In the genomic region with DNA sequence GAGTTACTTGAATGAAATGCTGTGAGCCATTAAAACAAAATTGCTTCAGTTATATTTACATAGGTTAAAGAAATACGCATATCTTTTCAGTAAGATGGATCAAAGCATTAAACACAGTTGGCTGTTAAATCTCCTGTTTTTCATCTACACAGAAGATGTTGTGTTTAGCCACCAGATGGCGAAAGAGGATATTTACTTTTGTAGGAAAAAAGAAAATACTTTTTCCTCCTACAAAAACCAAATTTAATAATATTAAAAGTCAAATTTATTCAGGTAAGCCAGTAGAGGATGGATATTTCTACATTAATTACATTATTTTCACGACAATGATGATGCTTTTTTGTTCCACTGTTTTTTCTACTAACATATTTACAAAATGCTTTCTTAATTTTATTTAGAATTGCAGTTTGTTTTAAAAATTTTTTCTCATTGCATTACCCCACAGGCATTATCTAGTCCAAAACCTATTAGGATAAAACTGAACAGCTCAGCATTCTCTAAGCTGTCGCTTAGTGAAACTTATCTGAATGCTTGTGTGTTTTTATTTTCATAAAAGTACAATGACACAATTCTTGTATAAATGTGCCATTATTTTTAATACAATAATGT, we compare ENCODE assay signal across 9 cellular contexts.
A peak's percentile ranks its signal among the peaks of the same experiment; 100 is the strongest.
DNase-seq lines count a peak whose midpoint lies in the region; ATAC-seq and TF ChIP-seq lines count a peak whose summit lies in the region.
"Had no signal": no experiment of that assay in that cellular context is flagged by ENCODE, and none has a peak within 500 bp of the region (broad histone marks: within the 10 kb centered on the region; RNA-seq: fewer than 3 reads in every experiment).

No MANE protein-coding gene starts in this region.

- no peak overlapping the region for H3K27ac Mint-ChIP-seq in endodermal cell
- H3K27ac Mint-ChIP-seq: B cell had no signal

- ATAC-seq in HG03175 (IDR thresholded peaks at IDR 0.05; ENCODE audit: unreplicated experiment) (no peak), GM18517 (IDR thresholded peaks at IDR 0.05; ENCODE audit: unreplicated experiment) (no peak)

- H3K36me3 ChIP-seq in endodermal cell (ENCODE audit: control insufficient read depth, insufficient read depth, low read length): no peaks in the 10 kb centered on the region

- H3K4me3 Mint-ChIP-seq in endodermal cell: no peak overlapping the region
- H3K4me3 Mint-ChIP-seq: B cell had no signal

- H3K9me3 Mint-ChIP-seq in endodermal cell: no peaks in the 10 kb centered on the region

- no peaks in the 10 kb centered on the region for H3K27me3 Mint-ChIP-seq in endodermal cell (ENCODE audit: insufficient read depth)
- H3K27me3 Mint-ChIP-seq: B cell had no signal

- H3K9ac ChIP-seq in endodermal cell (ENCODE audit: extremely low read depth, low read length, poor library complexity, severe bottlenecking): no peak overlapping the region

- H3K4me3 ChIP-seq in endodermal cell (ENCODE audit: low read length) (no peak overlapping the region), retinal pigment epithelial cell (ENCODE audit: low read length) (no peak overlapping the region)

- H3K4me1 Mint-ChIP-seq in endodermal cell: peaks cover 11% of the 10 kb centered on the region
- H3K4me1 Mint-ChIP-seq: B cell had no signal

- no peak overlapping the region for H3K27ac ChIP-seq in endodermal cell (ENCODE audit: low read depth, low read length)

- 30% methylated on average over 1 of the region's 4 CpGs; no CpG with 5 or more reads in 1 of the 2 experiments for WGBS in endodermal cell (ENCODE audit: insufficient coverage in 1 of 2, insufficient read length in 1 of 2), 2 experiments

- no peaks in the 10 kb centered on the region for H3K27me3 ChIP-seq in endodermal cell (ENCODE audit: control insufficient read depth, insufficient read depth, low read length, poor library complexity, severe bottlenecking)

- H3K4me1 ChIP-seq in endodermal cell (ENCODE audit: control insufficient read depth, insufficient read depth, low read length): no peaks in the 10 kb centered on the region

- H3K36me3 Mint-ChIP-seq in endodermal cell (ENCODE audit: low read depth): no peaks in the 10 kb centered on the region

- DNase-seq in NCI-H1092 (lab: John Stamatoyannopoulos, UW): peak; percentile 77
- no peak for DNase-seq in NCI-H1092 treated with DMSO at 0.1 percent for 48 hours (lab: John Stamatoyannopoulos, UW)
- peak; percentile 63 for DNase-seq in NCI-H2196 treated with DMSO at 0.1 percent for 48 hours (lab: John Stamatoyannopoulos, UW; ENCODE audit: unreplicated experiment)
- DNase-seq in endodermal cell: no peak
- DNase-seq in retinal pigment epithelial cell (ENCODE audit: low read depth): no peak
- no peak for DNase-seq in germinal center (ENCODE audit: low spot score)

- no peaks in the 10 kb centered on the region for H3K9me3 ChIP-seq in endodermal cell (ENCODE audit: control insufficient read depth, low read length)

- TF ChIP-seq CTCF in endodermal cell (conservative IDR thresholded peaks at IDR 0.05) (peak; percentile 79), retinal pigment epithelial cell (conservative IDR thresholded peaks at IDR 0.05; ENCODE audit: low read depth, low read length) (peak; percentile 59)

Comparison
In these comparisons a context has a peak if more than half of its experiments do, and no peak if none do; other contexts are left out.
1. DNase-seq: peak in NCI-H1092 (single experiment) and NCI-H2196 treated with DMSO at 0.1 percent for 48 hours (single experiment); none in NCI-H1092 treated with DMSO at 0.1 percent for 48 hours (single experiment), endodermal cell (single experiment), retinal pigment epithelial cell (single experiment) and germinal center (single experiment).